8 cellular contexts compared by ENCODE assay signal in genomic region chr13:97257800-97258799, GRCh38. TPM values are rescaled to one million over a fixed set of nuclear protein-coding genes. Genes with fewer than 3 reads are reported as not detected.
DNase-seq lines count a peak whose midpoint lies in the region; ATAC-seq and TF ChIP-seq lines count a peak whose summit lies in the region.

No MANE protein-coding gene starts in this region.

- ATAC-seq in activated CD4-positive, alpha-beta T cell treated with anti-CD3 and anti-CD28 coated beads for 36 hours, result peak; percentile 45

- no peaks in the 10 kb centered on the region for H3K23me2 ChIP-seq in H9 (ENCODE audit: insufficient read length, low read depth, low read length, poor library complexity, severe bottlenecking)

- H3K56ac ChIP-seq in H9 (ENCODE audit: insufficient read length, low read depth, low read length), result no peak overlapping the region

- H2BK5ac ChIP-seq in H9 (ENCODE audit: insufficient read length, low read length), result no peak overlapping the region

- H3K4me3 ChIP-seq in breast epithelium, result peak overlapping the region in 1 of 3 donors; percentile 16
- no peak overlapping the region for H3K4me3 ChIP-seq in kidney epithelial cell (ENCODE audit: low read depth, low read length)
- no peak overlapping the region for H3K4me3 ChIP-seq in tibial artery

- CTCF ChIA-PET in activated CD4-positive, alpha-beta T cell treated with anti-CD3 and anti-CD28 coated beads for 36 hours (lab: Charles Lee), result interaction anchor here (0.7 to 0.8 kb wide), 2 partner anchors 35 to 97 kb away, joined by 3 read pairs; no protein-coding TSS in a partner anchor

- no peak overlapping the region for H4K5ac ChIP-seq in H9 (ENCODE audit: insufficient read length, low read depth, low read length)

- no peak overlapping the region for H2BK20ac ChIP-seq in H9 (ENCODE audit: low read depth, low read length, poor library complexity, severe bottlenecking)

- H3K4ac ChIP-seq in H9 (ENCODE audit: low read depth, low read length), result no peak overlapping the region

- no peak overlapping the region for H2BK12ac ChIP-seq in H9 (ENCODE audit: insufficient read length, low read depth, low read length)

- H4K91ac ChIP-seq in H9 (ENCODE audit: insufficient read length, low read depth, low read length), result no peak overlapping the region

- H2AK5ac ChIP-seq in H9 (ENCODE audit: insufficient read length, low read length), result no peak overlapping the region

- no peaks in the 10 kb centered on the region for H3K79me1 ChIP-seq in H9 (ENCODE audit: insufficient read depth, low read depth, low read length, poor library complexity, severe bottlenecking)

- no peak overlapping the region for H3K4me2 ChIP-seq in H9 (ENCODE audit: insufficient read depth, insufficient read length, low read length)

- no peak overlapping the region for H3K27ac ChIP-seq in H9 (ENCODE audit: insufficient read length, low read depth, low read length)
- H3K27ac ChIP-seq in breast epithelium, result peak overlapping the region; percentile 89 to 90
- H3K27ac ChIP-seq in tibial artery, result peak overlapping the region; percentile 68 to 71

- peak; percentile 30; the same call in 2 of the 3 replicates for TF ChIP-seq CTCF in H9 (conservative IDR thresholded peaks at IDR 0.05)
- TF ChIP-seq CTCF in breast epithelium (IDR thresholded peaks at IDR 0.05), result no peak
- peak; percentile 23 for TF ChIP-seq CTCF in kidney epithelial cell (IDR thresholded peaks at IDR 0.05; ENCODE audit: insufficient read depth, low read length, poor library complexity, severe bottlenecking)
- no peak for TF ChIP-seq CTCF in tibial artery (IDR thresholded peaks at IDR 0.05)

- no peak overlapping the region for H2BK120ac ChIP-seq in H9 (ENCODE audit: low read depth, low read length, poor library complexity, severe bottlenecking)

- H3K27me3 ChIP-seq in H9 (ENCODE audit: insufficient read depth, low read length) (no peaks in the 10 kb centered on the region), breast epithelium (no peaks in the 10 kb centered on the region), kidney epithelial cell (ENCODE audit: control insufficient read depth, insufficient read depth, low read length) (no peaks in the 10 kb centered on the region), tibial artery (no peaks in the 10 kb centered on the region)

- intact Hi-C loops in activated CD4-positive, alpha-beta T cell treated with anti-CD3 and anti-CD28 coated beads for 36 hours (cut with DNase I, micrococcal nuclease), result loop anchor here (1.0 to 5.0 kb wide), 6 partner anchors 32 to 132 kb away; partner anchors contain the start of gene MBNL2 (in 1 of the 2)
- intact Hi-C loops in breast epithelium (cut with DNase I; ENCODE audit: low total_unique reads), result no loop called here
- intact Hi-C loops in tibial artery (cut with DNase I; ENCODE audit: low total_unique reads), result no loop called here

- DNase-seq in activated CD4-positive, alpha-beta T cell treated with anti-CD3 and anti-CD28 coated beads for 36 hours, result peak; percentile 27
- DNase-seq in activated CD4-positive, alpha-beta T cell treated with anti-CD3 and anti-CD28 coated beads for 1 hour, result no peak
- DNase-seq in H9 (peak; percentile 84), M059J (ENCODE audit: low read depth) (peak; percentile 96), breast epithelium (ENCODE audit: low spot score in 2 of 2) (peak in 1 of 2 donors; percentile 48), kidney epithelial cell (ENCODE audit: low read depth) (peak; percentile 70), tibial artery (peak; percentile 69 to 85), germinal center (ENCODE audit: low spot score) (no peak)

- H3K27me3 Mint-ChIP-seq in activated CD4-positive, alpha-beta T cell treated with anti-CD3 and anti-CD28 coated beads for 36 hours, result no peaks in the 10 kb centered on the region
- peaks cover 33% of the 10 kb centered on the region for H3K27me3 Mint-ChIP-seq in H9 (ENCODE audit: low read depth)

- no peak overlapping the region; the same call in 1 of the 2 replicates for H2BK15ac ChIP-seq in H9 (ENCODE audit: low read depth, low read length)

- peak overlapping the region; percentile 68 for H3K14ac ChIP-seq in H9 (ENCODE audit: insufficient read depth, low read length)

- H3K9ac ChIP-seq in H9 (ENCODE audit: extremely low read depth, insufficient read length, low read length), result no peak overlapping the region

- no peaks in the 10 kb centered on the region for H3K79me2 ChIP-seq in H9 (ENCODE audit: insufficient read depth, low read length)

- WGBS in H9 (ENCODE audit: extremely low coverage, insufficient read length, low lambda C conversion rate), result no CpG with 5 or more reads among the region's 13 CpGs

- H3K36me3 ChIP-seq in breast epithelium (no peaks in the 10 kb centered on the region), kidney epithelial cell (ENCODE audit: control insufficient read depth, insufficient read depth, low read length) (no peaks in the 10 kb centered on the region), tibial artery (no peaks in the 10 kb centered on the region)

- peaks cover 3% of the 10 kb centered on the region for H3K9me3 Mint-ChIP-seq in activated CD4-positive, alpha-beta T cell treated with anti-CD3 and anti-CD28 coated beads for 36 hours (ENCODE audit: low read depth)
- no peaks in the 10 kb centered on the region for H3K9me3 Mint-ChIP-seq in H9

- H4K20me1 ChIP-seq in H9 (ENCODE audit: control insufficient read depth, insufficient read depth, insufficient read length), result no peaks in the 10 kb centered on the region

- no peak overlapping the region for H4K8ac ChIP-seq in H9 (replicated peaks; ENCODE audit: insufficient read length, low read depth, low read length)

- peak overlapping the region; percentile 76 for H3K27ac Mint-ChIP-seq in activated CD4-positive, alpha-beta T cell treated with anti-CD3 and anti-CD28 coated beads for 36 hours
- peak overlapping the region in 2 of 3 experiments; percentile 8 to 30; a peak in 2 of 7 replicates for H3K27ac Mint-ChIP-seq in H9

- POLR2A ChIA-PET in activated CD4-positive, alpha-beta T cell treated with anti-CD3 and anti-CD28 coated beads for 36 hours (lab: Charles Lee), result interaction anchor here (0.7 kb wide), 1 partner anchor 48 kb away, joined by 4 read pairs; no protein-coding TSS in a partner anchor

- no peak overlapping the region for H2AFZ ChIP-seq in H9 (ENCODE audit: low read length)

- H3K23ac ChIP-seq in H9 (ENCODE audit: insufficient read length, low read depth, low read length), result no peak overlapping the region

- peak overlapping the region; percentile 73 for H3K18ac ChIP-seq in H9 (ENCODE audit: insufficient read length, low read depth, low read length)

- peak overlapping the region; percentile 7 for H3K4me3 Mint-ChIP-seq in activated CD4-positive, alpha-beta T cell treated with anti-CD3 and anti-CD28 coated beads for 36 hours
- H3K4me3 Mint-ChIP-seq in H9, result no peak overlapping the region

- no peak for TF ChIP-seq POLR2A in breast epithelium (IDR thresholded peaks at IDR 0.05)

- H3K4me1 ChIP-seq in H9 (ENCODE audit: insufficient read depth, low read length) (peaks cover 15% of the 10 kb centered on the region), breast epithelium (peaks cover 12 to 47% of the 10 kb centered on the region in 2 donors), tibial artery (peaks cover 0 to 97% (median 75%) of the 10 kb centered on the region in 4 donors)

- peak overlapping the region; percentile 39 for H3T11ph ChIP-seq in H9 (ENCODE audit: low read length)

- no peaks in the 10 kb centered on the region for H3K9me3 ChIP-seq in H9 (ENCODE audit: control insufficient read depth, low read depth, low read length)
- no peaks in the 10 kb centered on the region for H3K9me3 ChIP-seq in breast epithelium
- H3K9me3 ChIP-seq in tibial artery, result no peaks in the 10 kb centered on the region

- H3K4me1 Mint-ChIP-seq in activated CD4-positive, alpha-beta T cell treated with anti-CD3 and anti-CD28 coated beads for 36 hours, result peaks cover 78% of the 10 kb centered on the region
- peaks cover 34 to 35% of the 10 kb centered on the region in 2 experiments for H3K4me1 Mint-ChIP-seq in H9

- H3K36me3 Mint-ChIP-seq in activated CD4-positive, alpha-beta T cell treated with anti-CD3 and anti-CD28 coated beads for 36 hours (ENCODE audit: low read depth), result peaks cover 17% of the 10 kb centered on the region
- H3K36me3 Mint-ChIP-seq in H9 (ENCODE audit: insufficient read depth in 1 of 3, low read depth in 3 of 3), result no peaks in the 10 kb centered on the region

RNA-seq across cellular contexts. Expression of gene MBNL2, which starts 36.0 kb away (rescaled TPM):
- total RNA-seq in activated CD4-positive, alpha-beta T cell treated with anti-CD3 and anti-CD28 coated beads for 36 hours, result 10 to 100 TPM; 16.7 to 24.5 TPM
- total RNA-seq in H9 (2021), result 0.17 and 0.22 TPM in 2 replicates
- 57.2 and 72.8 TPM in 2 replicates for total RNA-seq in M059J (2014; rRNA removed; shearing (Covaris generic))
- 100 to 1,000 TPM in 2 of 3 donors, 10 to 100 TPM in 1; 68.5 to 131 (median 120) TPM for total RNA-seq in breast epithelium
- total RNA-seq in kidney epithelial cell, result 42.4 and 45.0 TPM in 2 replicates

Comparison
In these comparisons a context has a peak if more than half of its experiments do, and no peak if none do; other contexts are left out.
1. DNase-seq: peak in activated CD4-positive, alpha-beta T cell treated with anti-CD3 and anti-CD28 coated beads for 36 hours (single experiment), H9 (single experiment), M059J (single experiment), kidney epithelial cell (single experiment) and tibial artery (2 of 2); none in activated CD4-positive, alpha-beta T cell treated with anti-CD3 and anti-CD28 coated beads for 1 hour (single experiment) and germinal center (single experiment).
2. CTCF ChIP-seq: peak in H9 (single experiment) and kidney epithelial cell (single experiment); none in breast epithelium (0 of 3) and tibial artery (0 of 2).
3. RNA of gene MBNL2, which starts 36.0 kb away (total RNA-seq): 68.5 to 131 TPM in breast epithelium, 57.2 to 72.8 TPM in M059J, 42.4 to 45.0 TPM in kidney epithelial cell and 16.7 to 24.5 TPM in activated CD4-positive, alpha-beta T cell treated with anti-CD3 and anti-CD28 coated beads for 36 hours; 0.17 to 0.22 TPM in H9; every median in the first group is over 10 times any median in the second.
4. intact Hi-C loops: an anchor here in activated CD4-positive, alpha-beta T cell treated with anti-CD3 and anti-CD28 coated beads for 36 hours (1.0 to 5.0 kb wide); none called in breast epithelium and tibial artery.